1 cellular context compared by ENCODE assay signal in genomic region chr12:53078425-53079225, GRCh38.
TF ChIP-seq lines count a peak whose summit lies in the region.

No MANE protein-coding gene starts in this region.

TF ChIP-seq in HepG2, 621 proteins besides CTCF, POLR2A, EP300 and RAD21 (continued from another document and continues in another):
- no peak for TF ChIP-seq AHDC1 (CRISPR knock-in tag; IDR thresholded peaks at IDR 0.05; ENCODE audit: borderline replicate concordance)
- TF ChIP-seq HMG20B (CRISPR knock-in tag; conservative IDR thresholded peaks at IDR 0.05) = no peak
- no peak for TF ChIP-seq ZNF235 (CRISPR knock-in tag; IDR thresholded peaks at IDR 0.05; ENCODE audit: borderline replicate concordance)
- TF ChIP-seq NR1H2 (CRISPR knock-in tag; IDR thresholded peaks at IDR 0.05; ENCODE audit: borderline replicate concordance, low read depth) = no peak
- TF ChIP-seq PHF5A (CRISPR knock-in tag; IDR thresholded peaks at IDR 0.05; ENCODE audit: low read depth, unreplicated experiment) = no peak
- TF ChIP-seq ZNF839 (CRISPR knock-in tag; IDR thresholded peaks at IDR 0.05; ENCODE audit: borderline replicate concordance) = no peak
- no peak; the same call in 1 of the 2 replicates for TF ChIP-seq ZBTB37 (CRISPR knock-in tag; IDR thresholded peaks at IDR 0.05)
- no peak; the same call in 1 of the 2 replicates for TF ChIP-seq REPIN1 (CRISPR knock-in tag; IDR thresholded peaks at IDR 0.05; ENCODE audit: borderline replicate concordance, low read depth)
- no peak for TF ChIP-seq TCF12 (IDR thresholded peaks at IDR 0.05)
- no peak for TF ChIP-seq TCF12 (CRISPR knock-in tag; IDR thresholded peaks at IDR 0.05)
- TF ChIP-seq JUND (CRISPR knock-in tag; IDR thresholded peaks at IDR 0.05) = no peak
- no peak; the same call in 1 of the 2 replicates for TF ChIP-seq KLF15 (CRISPR knock-in tag; IDR thresholded peaks at IDR 0.05; ENCODE audit: borderline replicate concordance)
- TF ChIP-seq SIN3A (IDR thresholded peaks at IDR 0.05; ENCODE audit: borderline replicate concordance, low read depth, low read length) = 0 out of 2 replicates have a peak, but pooled peaks have one; percentile 31
- TF ChIP-seq SOX6 (IDR thresholded peaks at IDR 0.05) = no peak
- no peak for TF ChIP-seq SOX6 (CRISPR knock-in tag; IDR thresholded peaks at IDR 0.05)
- no peak for TF ChIP-seq TBP (CRISPR knock-in tag; IDR thresholded peaks at IDR 0.05)
- no peak for TF ChIP-seq MIER3 (CRISPR knock-in tag; IDR thresholded peaks at IDR 0.05; ENCODE audit: borderline replicate concordance)
- TF ChIP-seq TEF (CRISPR knock-in tag; IDR thresholded peaks at IDR 0.05) = 0 out of 2 replicates have a peak, but pooled peaks have one; percentile 14
- no peak for TF ChIP-seq PRPF4 (IDR thresholded peaks at IDR 0.05; ENCODE audit: low read depth, low read length, poor library complexity, severe bottlenecking)
- TF ChIP-seq MED13 (CRISPR knock-in tag; IDR thresholded peaks at IDR 0.05) = no peak
- TF ChIP-seq ZNF780A (CRISPR knock-in tag; IDR thresholded peaks at IDR 0.05) = no peak
- no peak for TF ChIP-seq ZXDC (CRISPR knock-in tag; IDR thresholded peaks at IDR 0.05)
- no peak for TF ChIP-seq ATF3 (CRISPR knock-in tag; IDR thresholded peaks at IDR 0.05)
- TF ChIP-seq ZNF577 (CRISPR knock-in tag; IDR thresholded peaks at IDR 0.05; ENCODE audit: borderline replicate concordance, low read depth) = no peak
- TF ChIP-seq FOXP1 (IDR thresholded peaks at IDR 0.05) = no peak
- no peak for TF ChIP-seq FOXP1 (CRISPR knock-in tag; IDR thresholded peaks at IDR 0.05)
- no peak for TF ChIP-seq ZNF513 (CRISPR knock-in tag; conservative IDR thresholded peaks at IDR 0.05)
- TF ChIP-seq CEBPZ (IDR thresholded peaks at IDR 0.05; ENCODE audit: low read length) = no peak
- no peak for TF ChIP-seq ZSCAN25 (CRISPR knock-in tag; IDR thresholded peaks at IDR 0.05)
- TF ChIP-seq MIXL1 (CRISPR knock-in tag; IDR thresholded peaks at IDR 0.05) = no peak
- no peak for TF ChIP-seq PREB (CRISPR knock-in tag; IDR thresholded peaks at IDR 0.05)
- no peak for TF ChIP-seq TCF7 (IDR thresholded peaks at IDR 0.05; ENCODE audit: low read depth)
- no peak for TF ChIP-seq ZNF383 (CRISPR knock-in tag; IDR thresholded peaks at IDR 0.05; ENCODE audit: borderline replicate concordance)
- TF ChIP-seq ZNF350 (CRISPR knock-in tag; IDR thresholded peaks at IDR 0.05; ENCODE audit: borderline replicate concordance, low read depth) = no peak
- TF ChIP-seq ZNF879 (CRISPR knock-in tag; IDR thresholded peaks at IDR 0.05) = no peak
- no peak for TF ChIP-seq ZNF362 (CRISPR knock-in tag; IDR thresholded peaks at IDR 0.05; ENCODE audit: borderline replicate concordance)
- no peak for TF ChIP-seq ZNF354B (CRISPR knock-in tag; IDR thresholded peaks at IDR 0.05)
- 0 out of 2 replicates have a peak, but pooled peaks have one; percentile 14 for TF ChIP-seq ELF4 (CRISPR knock-in tag; IDR thresholded peaks at IDR 0.05; ENCODE audit: borderline replicate concordance)
- peak; percentile 16 for TF ChIP-seq RBM39 (IDR thresholded peaks at IDR 0.05; ENCODE audit: low read depth, low read length, poor library complexity, severe bottlenecking)
- no peak for TF ChIP-seq FOXK1 (CRISPR knock-in tag; IDR thresholded peaks at IDR 0.05; ENCODE audit: borderline replicate concordance, low read depth)
- TF ChIP-seq TOPORS (CRISPR knock-in tag; IDR thresholded peaks at IDR 0.05) = no peak
- TF ChIP-seq FOXM1 (CRISPR knock-in tag; IDR thresholded peaks at IDR 0.05) = no peak
- no peak for TF ChIP-seq CCAR2 (optimal IDR thresholded peaks at IDR 0.05; ENCODE audit: low read depth, low read length)
- no peak for TF ChIP-seq EHMT2 (IDR thresholded peaks at IDR 0.05; ENCODE audit: borderline replicate concordance, low read depth, low read length)
- TF ChIP-seq CAMTA2 (CRISPR knock-in tag; IDR thresholded peaks at IDR 0.05; ENCODE audit: borderline replicate concordance) = peak; percentile 71; the same call in 1 of the 2 replicates
- TF ChIP-seq ZBTB2 (CRISPR knock-in tag; IDR thresholded peaks at IDR 0.05; ENCODE audit: low read depth) = no peak
- TF ChIP-seq TBX3 (IDR thresholded peaks at IDR 0.05; ENCODE audit: borderline replicate concordance) = no peak
